14 cellular contexts compared by ENCODE assay signal in genomic region chr4:125547842-125548241, GRCh38.
"Had no signal": no experiment of that assay in that cellular context is flagged by ENCODE, and none has a peak within 500 bp of the region (broad histone marks: within the 10 kb centered on the region; RNA-seq: fewer than 3 reads in every experiment).

No MANE protein-coding gene starts in this region.

- H3K27ac ChIP-seq: neutrophil, psoas muscle, right lobe of liver, VCaP had no signal

- H3K27me3 ChIP-seq: neutrophil, right lobe of liver had no signal

- H3K9me3 ChIP-seq: neutrophil, psoas muscle, right lobe of liver had no signal

- H3K4me3 ChIP-seq: psoas muscle, right lobe of liver had no signal

- H3K4me1 ChIP-seq: psoas muscle, right lobe of liver had no signal

- ATAC-seq: activated CD4-positive, alpha-beta T cell treated with anti-CD3 and anti-CD28 coated beads for 36 hours; activated CD8-positive, alpha-beta T cell treated with anti-CD3 and anti-CD28 coated beads for 36 hours; psoas muscle; right lobe of liver had no signal

- DNase-seq: activated CD4-positive, alpha-beta T cell treated with anti-CD3 and anti-CD28 coated beads for 36 hours; activated CD8-positive, alpha-beta memory T cell treated with anti-CD3 and anti-CD28 coated beads, Interleukin-2, amount 50 U/mL, for 4 hours; activated CD8-positive, alpha-beta T cell treated with anti-CD3 and anti-CD28 coated beads for 36 hours; activated naive CD4-positive, alpha-beta T cell; central memory CD4-positive, alpha-beta T cell; cortex of kidney; endodermal cell; psoas muscle; right lobe of liver; stimulated activated CD4-positive, alpha-beta T cell treated with anti-CD3 and anti-CD28 coated beads, Interleukin-2, amount 100 ng/mL, for 24 hours; stimulated activated naive CD4-positive, alpha-beta T cell; T1000 had no signal

- H3K36me3 ChIP-seq: neutrophil, right lobe of liver had no signal
